In genomic region chr4:171594293-171594692, GRCh38 we compare ENCODE assay signal across 12 cellular contexts.
DNase-seq lines count a peak whose midpoint lies in the region; ATAC-seq, FAIRE-seq and TF ChIP-seq lines count a peak whose summit lies in the region.
"Had no signal": no experiment of that assay in that cellular context is flagged by ENCODE, and none has a peak within 500 bp of the region (broad histone marks: within the 10 kb centered on the region; RNA-seq: fewer than 3 reads in every experiment).

No MANE protein-coding gene starts in this region.

- FAIRE-seq in HTR-8/SVneo (lab: Jason Lieb, UNC): no peak
- FAIRE-seq: GM12878 had no signal

- no peak for ATAC-seq in GM18498 (IDR thresholded peaks at IDR 0.05; ENCODE audit: unreplicated experiment)
- ATAC-seq in T-helper 17 cell: no peak
- ATAC-seq: GM12878, HCT116 had no signal

- DNase-seq in DMS 273 (lab: John Stamatoyannopoulos, UW; ENCODE audit: unreplicated experiment) (peak; percentile 0), DMS 273 treated with DMSO at 0.1 percent for 48 hours (lab: John Stamatoyannopoulos, UW) (no peak), WERI-Rb-1 (peak; percentile 58), islet precursor cell (peak; percentile 57), T-helper 17 cell (no peak), HTR-8/SVneo (ENCODE audit: insufficient read length, low spot score) (no peak)
- DNase-seq: DMS79 had no signal

- peak; percentile 42; the same call in 1 of the 2 replicates for TF ChIP-seq CTCF in WERI-Rb-1 (IDR thresholded peaks at IDR 0.05; ENCODE audit: low read depth, low read length)

- H3K27ac Mint-ChIP-seq in T-helper 17 cell: no peak overlapping the region

- no peak overlapping the region for H3K4me3 ChIP-seq in WERI-Rb-1 (ENCODE audit: low read depth, low read length)
- H3K4me3 ChIP-seq: BLaER1, GM12878 had no signal

- peaks cover 2% of the 10 kb centered on the region for H3K9me3 ChIP-seq in WERI-Rb-1 (ENCODE audit: severe bottlenecking)
- no peaks in the 10 kb centered on the region for H3K9me3 ChIP-seq in T-helper 17 cell (ENCODE audit: control insufficient read depth, low read length, poor library complexity, severe bottlenecking)
- H3K9me3 ChIP-seq: BLaER1 had no signal

- no peaks in the 10 kb centered on the region for H3K36me3 ChIP-seq in WERI-Rb-1
- H3K36me3 ChIP-seq: BLaER1 had no signal

- H3K36me3 Mint-ChIP-seq in T-helper 17 cell (ENCODE audit: low read depth): no peaks in the 10 kb centered on the region

- no peak overlapping the region for H3K27ac ChIP-seq in WERI-Rb-1
- H3K27ac ChIP-seq: 22Rv1, BLaER1 had no signal

- H3K27me3 ChIP-seq in WERI-Rb-1 (ENCODE audit: insufficient read depth, low read depth, severe bottlenecking): no peaks in the 10 kb centered on the region
- H3K27me3 ChIP-seq: BLaER1 had no signal

- H3K27me3 Mint-ChIP-seq in T-helper 17 cell: no peaks in the 10 kb centered on the region

- H3K4me1 Mint-ChIP-seq in T-helper 17 cell: no peaks in the 10 kb centered on the region

- no peak overlapping the region for H3K4me3 Mint-ChIP-seq in T-helper 17 cell

Comparison
In these comparisons a context has a peak if more than half of its experiments do, and no peak if none do; other contexts are left out.
1. DNase-seq: peak in DMS 273 (single experiment), WERI-Rb-1 (single experiment) and islet precursor cell (single experiment); none in DMS 273 treated with DMSO at 0.1 percent for 48 hours (single experiment), T-helper 17 cell (0 of 3) and HTR-8/SVneo (single experiment).